11 cellular contexts compared by ENCODE assay signal in genomic region chr7:38744746-38745145, GRCh38.
DNase-seq lines count a peak whose midpoint lies in the region; ATAC-seq, FAIRE-seq and TF ChIP-seq lines count a peak whose summit lies in the region.
"Had no signal": no experiment of that assay in that cellular context is flagged by ENCODE, and none has a peak within 500 bp of the region (broad histone marks: within the 10 kb centered on the region; RNA-seq: fewer than 3 reads in every experiment).

No MANE protein-coding gene starts in this region.

- H3K36me3 ChIP-seq in bronchial epithelial cell (ENCODE audit: control insufficient read depth, insufficient read depth, low read length) (peaks cover 2% of the 10 kb centered on the region), HAP-1 (replicated peaks) (no peaks in the 10 kb centered on the region)

- no peak for TF ChIP-seq CTCF in bronchial epithelial cell (IDR thresholded peaks at IDR 0.05; ENCODE audit: insufficient read depth, low read length, severe bottlenecking)

- ATAC-seq in sciatic nerve, result no peak
- ATAC-seq: right cardiac atrium had no signal

- DNase-seq in EL, result peak; percentile 88
- DNase-seq in LHCN-M2 (ENCODE audit: low read depth), result peak; percentile 73
- DNase-seq in bronchial epithelial cell (ENCODE audit: low read depth), result peak; percentile 90
- DNase-seq in non-pigmented ciliary epithelial cell (ENCODE audit: low read depth), result peak; percentile 79
- no peak for DNase-seq in HAP-1 (ENCODE audit: low spot score in 2 of 2)
- DNase-seq in sciatic nerve (ENCODE audit: low spot score), result no peak
- DNase-seq in amniotic stem cell (lab: John Stamatoyannopoulos, UW), result no peak
- DNase-seq: DMS79, right cardiac atrium, testis had no signal

- H3K9me3 ChIP-seq in HAP-1, result no peaks in the 10 kb centered on the region
- H3K9me3 ChIP-seq: testis had no signal

- intact Hi-C loops in sciatic nerve (cut with DNase I), result no loop called here

- no peak for FAIRE-seq in bronchial epithelial cell (lab: Jason Lieb, UNC)
- FAIRE-seq: endometrium had no signal

- H3K4me3 ChIP-seq in bronchial epithelial cell (ENCODE audit: low read depth, low read length), result no peak overlapping the region
- no peak overlapping the region for H3K4me3 ChIP-seq in HAP-1
- H3K4me3 ChIP-seq: testis had no signal

- no peaks in the 10 kb centered on the region for H3K4me1 ChIP-seq in HAP-1
- H3K4me1 ChIP-seq: testis had no signal

- H3K27me3 ChIP-seq in bronchial epithelial cell (ENCODE audit: control insufficient read depth, insufficient read depth, low read length) (no peaks in the 10 kb centered on the region), HAP-1 (ENCODE audit: low read depth) (no peaks in the 10 kb centered on the region)
- H3K27me3 ChIP-seq: testis had no signal

- in situ Hi-C loops in HAP-1 (cut with MboI; ENCODE audit: low sequenced_read_pairs), result no loop called here

Comparison
In these comparisons a context has a peak if more than half of its experiments do, and no peak if none do; other contexts are left out.
1. DNase-seq: peak in EL (single experiment), LHCN-M2 (single experiment), bronchial epithelial cell (single experiment) and non-pigmented ciliary epithelial cell (single experiment); none in HAP-1 (0 of 2), sciatic nerve (single experiment) and amniotic stem cell (single experiment).